In the genomic region with DNA sequence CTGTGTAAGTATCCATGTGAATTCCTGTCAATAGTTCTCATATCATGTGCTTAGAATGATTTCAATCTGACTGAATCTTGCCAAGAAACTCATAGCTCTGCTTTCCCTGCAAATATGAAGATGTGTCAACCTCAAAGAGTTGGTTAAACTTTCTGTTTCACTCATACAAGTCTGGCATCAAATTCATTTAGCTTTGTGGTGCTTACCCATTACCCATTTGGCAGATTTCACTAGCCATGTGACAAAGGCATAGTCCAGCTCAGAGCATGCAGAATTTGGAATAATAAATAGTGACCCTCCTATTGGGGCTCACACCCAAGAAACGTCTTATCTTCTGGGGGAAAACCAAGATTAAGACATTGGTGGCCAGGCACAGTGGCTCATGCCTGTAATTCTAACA, we compare ENCODE assay signal across 13 cellular contexts.
A peak's percentile ranks its signal among the peaks of the same experiment; 100 is the strongest.
DNase-seq lines count a peak whose midpoint lies in the region; ATAC-seq and TF ChIP-seq lines count a peak whose summit lies in the region.
"Had no signal": no experiment of that assay in that cellular context is flagged by ENCODE, and none has a peak within 500 bp of the region (broad histone marks: within the 10 kb centered on the region; RNA-seq: fewer than 3 reads in every experiment).

No MANE protein-coding gene starts in this region.

- POLR2A ChIA-PET in activated CD8-positive, alpha-beta T cell treated with anti-CD3 and anti-CD28 coated beads, Interleukin-2, amount 10 ng/mL, durations not matched to agents 7 days and 5 days (lab: Charles Lee), result interaction anchor here (0.7 to 3.0 kb wide), 2 partner anchors 1169 to 1174 kb away, joined by 3 to 10 read pairs; a partner anchor contains a TSS

- peak; percentile 34 for ATAC-seq in activated CD8-positive, alpha-beta T cell treated with anti-CD3 and anti-CD28 coated beads, Interleukin-2, amount 10 ng/mL, durations not matched to agents 7 days and 5 days
- ATAC-seq in body of pancreas, result no peak

- TF ChIP-seq EP300 in tibial nerve (IDR thresholded peaks at IDR 0.05), result no peak

- H3K9me3 Mint-ChIP-seq in activated naive CD4-positive, alpha-beta T cell treated with anti-CD3 and anti-CD28 coated beads, Interleukin-2, amount 50 U/mL, for 24 hours, result peaks cover 4% of the 10 kb centered on the region
- H3K9me3 Mint-ChIP-seq in activated CD8-positive, alpha-beta T cell treated with anti-CD3 and anti-CD28 coated beads, Interleukin-2, amount 10 ng/mL, durations not matched to agents 7 days and 5 days (ENCODE audit: insufficient read depth), result peaks cover 6% of the 10 kb centered on the region

- peak overlapping the region; percentile 93 for H3K27ac Mint-ChIP-seq in activated naive CD4-positive, alpha-beta T cell treated with anti-CD3 and anti-CD28 coated beads, Interleukin-2, amount 50 U/mL, for 24 hours
- peak overlapping the region; percentile 65 for H3K27ac Mint-ChIP-seq in activated CD8-positive, alpha-beta T cell treated with anti-CD3 and anti-CD28 coated beads, Interleukin-2, amount 10 ng/mL, durations not matched to agents 7 days and 5 days

- intact Hi-C loops in tibial artery (cut with DNase I; ENCODE audit: low total_unique reads) (no loop called here), body of pancreas (cut with DNase I) (no loop called here)

- H3K4me1 Mint-ChIP-seq in activated naive CD4-positive, alpha-beta T cell treated with anti-CD3 and anti-CD28 coated beads, Interleukin-2, amount 50 U/mL, for 24 hours, result peaks cover 48% of the 10 kb centered on the region
- peaks cover 41% of the 10 kb centered on the region for H3K4me1 Mint-ChIP-seq in activated CD8-positive, alpha-beta T cell treated with anti-CD3 and anti-CD28 coated beads, Interleukin-2, amount 10 ng/mL, durations not matched to agents 7 days and 5 days (ENCODE audit: low read depth)

- no peaks in the 10 kb centered on the region for H3K36me3 ChIP-seq in tibial artery
- H3K36me3 ChIP-seq in body of pancreas (replicated peaks in 1 of 2; ENCODE audit: insufficient read depth in 1 of 2, low read depth in 2 of 2), result no peaks in the 10 kb centered on the region
- no peaks in the 10 kb centered on the region for H3K36me3 ChIP-seq in tibial nerve
- H3K36me3 ChIP-seq: BE2C had no signal

- TF ChIP-seq POLR2A in body of pancreas (IDR thresholded peaks at IDR 0.05) (no peak), tibial nerve (IDR thresholded peaks at IDR 0.05) (no peak)

- H3K27ac ChIP-seq in tibial artery, result peak overlapping the region; percentile 11 to 39
- H3K27ac ChIP-seq in body of pancreas, result peak overlapping the region in 1 of 4 donors; percentile 19
- H3K27ac ChIP-seq in tibial nerve, result peak overlapping the region in 1 of 4 donors; percentile 20

- H3K27me3 Mint-ChIP-seq in activated naive CD4-positive, alpha-beta T cell treated with anti-CD3 and anti-CD28 coated beads, Interleukin-2, amount 50 U/mL, for 24 hours, result no peaks in the 10 kb centered on the region
- no peaks in the 10 kb centered on the region for H3K27me3 Mint-ChIP-seq in activated CD8-positive, alpha-beta T cell treated with anti-CD3 and anti-CD28 coated beads, Interleukin-2, amount 10 ng/mL, durations not matched to agents 7 days and 5 days (ENCODE audit: low read depth)

- no peaks in the 10 kb centered on the region for H3K27me3 ChIP-seq in tibial artery
- H3K27me3 ChIP-seq in body of pancreas, result no peaks in the 10 kb centered on the region
- no peaks in the 10 kb centered on the region for H3K27me3 ChIP-seq in tibial nerve

- H3K36me3 Mint-ChIP-seq in activated naive CD4-positive, alpha-beta T cell treated with anti-CD3 and anti-CD28 coated beads, Interleukin-2, amount 50 U/mL, for 24 hours, result peaks cover 2% of the 10 kb centered on the region
- H3K36me3 Mint-ChIP-seq in activated CD8-positive, alpha-beta T cell treated with anti-CD3 and anti-CD28 coated beads, Interleukin-2, amount 10 ng/mL, durations not matched to agents 7 days and 5 days (ENCODE audit: low read depth), result peaks cover 23% of the 10 kb centered on the region

- H3K4me1 ChIP-seq in tibial artery (peaks cover 0 to 15% (median 3%) of the 10 kb centered on the region in 4 donors), body of pancreas (no peaks in the 10 kb centered on the region), tibial nerve (peaks cover 0 to 15% (median 10%) of the 10 kb centered on the region in 4 donors)
- H3K4me1 ChIP-seq: BE2C had no signal

- H3K9me3 ChIP-seq in tibial artery (no peaks in the 10 kb centered on the region), body of pancreas (no peaks in the 10 kb centered on the region), tibial nerve (no peaks in the 10 kb centered on the region)

- WGBS in body of pancreas, 2 donors, result 29 to 38% methylated on average over 1 of the region's 1 CpG
- 42 to 56% methylated on average over 1 of the region's 1 CpG for WGBS in tibial nerve, 2 donors

- CTCF ChIA-PET in activated CD8-positive, alpha-beta T cell treated with anti-CD3 and anti-CD28 coated beads, Interleukin-2, amount 10 ng/mL, durations not matched to agents 7 days and 5 days (lab: Charles Lee), result interaction anchor here (0.9 to 5.9 kb wide), 5 partner anchors 19 to 1175 kb away, joined by 4 to 76 read pairs (median 5); no protein-coding TSS in a partner anchor

- no peak overlapping the region for H3K4me3 Mint-ChIP-seq in activated naive CD4-positive, alpha-beta T cell treated with anti-CD3 and anti-CD28 coated beads, Interleukin-2, amount 50 U/mL, for 24 hours
- no peak overlapping the region for H3K4me3 Mint-ChIP-seq in activated CD8-positive, alpha-beta T cell treated with anti-CD3 and anti-CD28 coated beads, Interleukin-2, amount 10 ng/mL, durations not matched to agents 7 days and 5 days

- no peak overlapping the region for H3K4me3 ChIP-seq in fibroblast of mammary gland (ENCODE audit: control insufficient read depth, low read depth, low read length)
- no peak overlapping the region for H3K4me3 ChIP-seq in tibial artery
- H3K4me3 ChIP-seq in body of pancreas, result no peak overlapping the region
- no peak overlapping the region for H3K4me3 ChIP-seq in tibial nerve

- TF ChIP-seq CTCF in fibroblast of mammary gland (conservative IDR thresholded peaks at IDR 0.05; ENCODE audit: control insufficient read depth, insufficient read depth, low read depth, low read length) (no peak), tibial artery (IDR thresholded peaks at IDR 0.05) (no peak), body of pancreas (IDR thresholded peaks at IDR 0.05) (no peak), tibial nerve (IDR thresholded peaks at IDR 0.05) (no peak)

- no peak for DNase-seq in activated naive CD4-positive, alpha-beta T cell (lab: John Stamatoyannopoulos, UW)
- DNase-seq in activated CD8-positive, alpha-beta T cell treated with anti-CD3 and anti-CD28 coated beads, Interleukin-2, amount 10 ng/mL, durations not matched to agents 7 days and 5 days, result no peak
- DNase-seq in fibroblast of mammary gland (ENCODE audit: low read depth), result peak; percentile 63
- no peak for DNase-seq in tibial artery
- DNase-seq in body of pancreas, result no peak
- no peak for DNase-seq in tibial nerve (ENCODE audit: low spot score in 2 of 2)
- no peak for DNase-seq in mucosa of gallbladder (ENCODE audit: low spot score)
- DNase-seq: activated CD4-positive, alpha-beta T cell treated with anti-CD3 and anti-CD28 coated beads for 1 hour; BE2C; midbrain; NCI-H1417; retina had no signal
